ENCODE assay signal across 9 cellular contexts in the genomic region with DNA sequence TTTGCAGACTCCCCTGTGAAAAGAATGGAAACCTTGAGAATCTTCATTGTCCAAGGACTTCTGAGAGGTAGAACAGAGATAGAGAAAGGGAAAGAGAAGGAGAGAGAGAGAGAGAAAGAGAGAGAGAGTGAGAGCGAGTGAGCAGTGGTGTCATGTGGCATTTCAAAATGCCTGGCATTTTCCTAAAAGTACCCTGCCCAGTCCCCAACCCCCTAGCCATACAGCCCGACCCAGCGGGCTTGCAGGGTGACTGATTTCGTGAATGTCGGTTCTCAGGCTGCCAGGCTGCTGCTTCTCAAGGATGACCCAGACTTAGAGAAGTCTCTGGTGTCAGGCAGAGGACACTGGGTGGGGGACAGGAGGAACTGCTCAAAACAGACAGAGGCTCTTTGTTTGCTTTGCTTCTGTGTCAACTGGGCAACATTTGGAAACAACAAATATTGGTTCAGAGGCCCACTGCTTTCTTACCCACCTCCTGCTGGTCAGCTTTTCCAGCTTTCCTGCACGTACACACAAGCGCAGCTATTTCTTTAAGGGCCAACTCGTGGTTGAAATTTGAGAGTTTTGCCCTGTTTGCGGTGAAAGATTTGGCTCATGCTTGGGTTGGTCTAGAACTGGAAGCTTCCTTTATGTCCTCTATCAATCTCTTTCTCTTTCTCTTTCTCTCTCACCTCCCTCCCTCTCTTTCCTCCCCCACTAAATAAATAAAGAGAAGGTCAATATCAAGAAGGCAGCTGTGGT. TPM values are rescaled to one million over a fixed set of nuclear protein-coding genes. Genes with fewer than 3 reads are reported as not detected.
DNase-seq lines count a peak whose midpoint lies in the region; FAIRE-seq and TF ChIP-seq lines count a peak whose summit lies in the region.
"Had no signal": no experiment of that assay in that cellular context is flagged by ENCODE, and none has a peak within 500 bp of the region (broad histone marks: within the 10 kb centered on the region; RNA-seq: fewer than 3 reads in every experiment).

No MANE protein-coding gene starts in this region.

- intact Hi-C loops in prostate gland (cut with DNase I) = no loop called here

- 24% methylated on average over 9 of the region's 9 CpGs for WGBS in prostate gland

- DNase-seq in GM10266 (ENCODE audit: extremely low spot score) (peak; percentile 14), NCI-H2029 treated with DMSO at 0.1 percent for 48 hours (lab: John Stamatoyannopoulos, UW) (peak; percentile 64), choroid plexus epithelial cell (ENCODE audit: low read depth) (peak; percentile 83), prostate gland (ENCODE audit: low spot score) (peak; percentile 31), GM10248 (ENCODE audit: extremely low spot score) (no peak), GM19239 (ENCODE audit: insufficient read length, low spot score) (no peak), NCI-H2171 (lab: John Stamatoyannopoulos, UW) (no peak)
- DNase-seq in stimulated activated CD4-positive, alpha-beta T cell treated with anti-CD3 and anti-CD28 coated beads, Interleukin-4, amount 100 ng/mL, for 1 hour = no peak
- DNase-seq: DND-41 had no signal

- TF ChIP-seq POLR2A in prostate gland (IDR thresholded peaks at IDR 0.05) = no peak

- H3K9me3 ChIP-seq in prostate gland = no peaks in the 10 kb centered on the region

- H3K27me3 ChIP-seq in prostate gland (replicated peaks; ENCODE audit: insufficient read depth) = no peaks in the 10 kb centered on the region

- H3K4me1 ChIP-seq in prostate gland (replicated peaks) = no peaks in the 10 kb centered on the region

- H3K4me3 ChIP-seq in choroid plexus epithelial cell (ENCODE audit: low read depth, low read length) (peak overlapping the region; percentile 7), prostate gland (no peak overlapping the region)

- CTCF ChIA-PET in GM10248 (lab: Yijun Ruan, JAX) = interaction anchor here (1.0 to 1.8 kb wide), 5 partner anchors 8 to 26 kb away, joined by 3 to 5 read pairs (median 4); no protein-coding TSS in a partner anchor

- TF ChIP-seq CTCF in GM10266 (IDR thresholded peaks at IDR 0.05; ENCODE audit: control insufficient read depth, insufficient read depth, low read depth, missing control alignments) (no peak), choroid plexus epithelial cell (conservative IDR thresholded peaks at IDR 0.05; ENCODE audit: low read depth, low read length) (peak; percentile 31), prostate gland (IDR thresholded peaks at IDR 0.05) (peak in 1 of 4 experiments; percentile 5), GM10248 (IDR thresholded peaks at IDR 0.05; ENCODE audit: control extremely low read depth, extremely low read depth, low read depth, missing control alignments) (no peak)

- POLR2A ChIA-PET in GM10248 (lab: Yijun Ruan, JAX) = no interaction called here

- H3K27ac ChIP-seq in prostate gland = peak overlapping the region; percentile 39 to 55

- no peaks in the 10 kb centered on the region for H3K36me3 ChIP-seq in prostate gland

- FAIRE-seq in GM19239 (lab: Jason Lieb, UNC) = no peak

RNA-seq across cellular contexts. Expression of gene TF, which starts 3.7 kb away (rescaled TPM):
- total RNA-seq in prostate gland = 10 to 100 TPM; 15.1 to 57.9 TPM

Comparison
In these comparisons a context has a peak if more than half of its experiments do, and no peak if none do; other contexts are left out.
1. DNase-seq: peak in GM10266 (single experiment), NCI-H2029 treated with DMSO at 0.1 percent for 48 hours (single experiment), choroid plexus epithelial cell (single experiment) and prostate gland (single experiment); none in GM10248 (single experiment), GM19239 (single experiment), NCI-H2171 (single experiment) and stimulated activated CD4-positive, alpha-beta T cell treated with anti-CD3 and anti-CD28 coated beads, Interleukin-4, amount 100 ng/mL, for 1 hour (single experiment).